ENCODE assay signal across 1 cellular context in the genomic region with DNA sequence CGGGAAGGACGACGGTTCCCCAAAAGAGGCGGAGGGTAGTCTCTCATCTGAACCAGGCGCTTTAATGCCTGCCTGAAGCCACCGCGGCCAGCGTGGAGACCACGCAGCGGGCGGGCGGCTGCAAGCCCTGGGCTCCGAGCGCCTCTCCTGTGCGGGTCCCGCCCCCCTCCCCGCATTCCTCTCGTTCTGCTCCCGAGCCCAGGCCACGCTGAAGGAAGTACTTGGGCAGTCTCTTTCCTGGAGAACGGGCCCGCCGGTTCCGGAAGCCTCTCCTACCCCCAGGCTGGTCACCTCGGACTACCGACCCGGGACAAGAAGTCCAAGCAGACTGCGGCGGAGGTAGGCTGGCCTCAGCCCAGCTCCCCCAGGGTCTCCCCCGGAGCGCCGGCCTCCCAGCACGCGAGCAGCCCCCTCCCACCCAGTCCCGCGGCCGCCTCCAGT.
TF ChIP-seq lines count a peak whose summit lies in the region.

No MANE protein-coding gene starts in this region.

TF ChIP-seq in HepG2, 621 proteins besides CTCF, POLR2A, EP300 and RAD21 (continues in another document):
- TF ChIP-seq ZNF530 (CRISPR knock-in tag; IDR thresholded peaks at IDR 0.05; ENCODE audit: low read depth) (no peak), ZNF430 (CRISPR knock-in tag; IDR thresholded peaks at IDR 0.05) (0 out of 2 replicates have a peak, but pooled peaks have one; percentile 9), ATF3 (CRISPR knock-in tag; IDR thresholded peaks at IDR 0.05) (no peak), HOXA7 (CRISPR knock-in tag; IDR thresholded peaks at IDR 0.05) (no peak), ZNF446 (CRISPR knock-in tag; IDR thresholded peaks at IDR 0.05) (0 out of 2 replicates have a peak, but pooled peaks have one; percentile 47), ZNF605 (CRISPR knock-in tag; IDR thresholded peaks at IDR 0.05) (no peak), ZNF383 (CRISPR knock-in tag; IDR thresholded peaks at IDR 0.05; ENCODE audit: borderline replicate concordance) (no peak), SPEN (CRISPR knock-in tag; IDR thresholded peaks at IDR 0.05; ENCODE audit: low read depth) (0 out of 2 replicates have a peak, but pooled peaks have one; percentile 2), TP53 (CRISPR knock-in tag; conservative IDR thresholded peaks at IDR 0.05) (no peak), ZNF768 (CRISPR knock-in tag; IDR thresholded peaks at IDR 0.05) (no peak), XRCC5 (optimal IDR thresholded peaks at IDR 0.05; ENCODE audit: low read length) (peak; percentile 15), HMG20B (CRISPR knock-in tag; conservative IDR thresholded peaks at IDR 0.05) (no peak), ETV5 (CRISPR knock-in tag; IDR thresholded peaks at IDR 0.05; ENCODE audit: borderline replicate concordance) (no peak), ZNF510 (CRISPR knock-in tag; IDR thresholded peaks at IDR 0.05; ENCODE audit: low read depth) (no peak), ZFP37 (CRISPR knock-in tag; IDR thresholded peaks at IDR 0.05; ENCODE audit: borderline replicate concordance) (no peak), TEAD2 (CRISPR knock-in tag; IDR thresholded peaks at IDR 0.05) (no peak), HOMEZ (CRISPR knock-in tag; IDR thresholded peaks at IDR 0.05; ENCODE audit: low read depth) (no peak), NONO (IDR thresholded peaks at IDR 0.05) (no peak), NONO (CRISPR knock-in tag; conservative IDR thresholded peaks at IDR 0.05) (no peak), SRSF9 (IDR thresholded peaks at IDR 0.05; ENCODE audit: borderline replicate concordance, insufficient read depth, low read depth, low read length, poor library complexity, severe bottlenecking) (no peak), ZNF275 (CRISPR knock-in tag; IDR thresholded peaks at IDR 0.05; ENCODE audit: borderline replicate concordance) (peak; percentile 40; the same call in 1 of the 2 replicates), ADNP (CRISPR knock-in tag; IDR thresholded peaks at IDR 0.05) (no peak), ZNF703 (CRISPR knock-in tag; IDR thresholded peaks at IDR 0.05; ENCODE audit: borderline replicate concordance) (peak; percentile 36; the same call in 1 of the 2 replicates), ZBTB7A (CRISPR knock-in tag; IDR thresholded peaks at IDR 0.05) (0 out of 2 replicates have a peak, but pooled peaks have one; percentile 32), ZNF274 (CRISPR knock-in tag; IDR thresholded peaks at IDR 0.05) (0 out of 2 replicates have a peak, but pooled peaks have one; percentile 14), ZNF782 (CRISPR knock-in tag; IDR thresholded peaks at IDR 0.05; ENCODE audit: borderline replicate concordance) (0 out of 2 replicates have a peak, but pooled peaks have one; percentile 61), ZNF230 (CRISPR knock-in tag; IDR thresholded peaks at IDR 0.05) (no peak), ZNF350 (CRISPR knock-in tag; IDR thresholded peaks at IDR 0.05; ENCODE audit: borderline replicate concordance, low read depth) (peak; percentile 44; the same call in 1 of the 2 replicates), ZNF224 (CRISPR knock-in tag; IDR thresholded peaks at IDR 0.05) (no peak), ZFY (CRISPR knock-in tag; IDR thresholded peaks at IDR 0.05) (peak; percentile 6; the same call in 1 of the 2 replicates), ARNTL (CRISPR knock-in tag; IDR thresholded peaks at IDR 0.05) (peak; percentile 34; the same call in 1 of the 2 replicates), ESRRA (CRISPR knock-in tag; IDR thresholded peaks at IDR 0.05; ENCODE audit: low read depth) (no peak)
- TF ChIP-seq, protein P1, sequence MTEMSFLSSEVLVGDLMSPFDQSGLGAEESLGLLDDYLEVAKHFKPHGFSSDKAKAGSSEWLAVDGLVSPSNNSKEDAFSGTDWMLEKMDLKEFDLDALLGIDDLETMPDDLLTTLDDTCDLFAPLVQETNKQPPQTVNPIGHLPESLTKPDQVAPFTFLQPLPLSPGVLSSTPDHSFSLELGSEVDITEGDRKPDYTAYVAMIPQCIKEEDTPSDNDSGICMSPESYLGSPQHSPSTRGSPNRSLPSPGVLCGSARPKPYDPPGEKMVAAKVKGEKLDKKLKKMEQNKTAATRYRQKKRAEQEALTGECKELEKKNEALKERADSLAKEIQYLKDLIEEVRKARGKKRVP (CRISPR knock-in tag; IDR thresholded peaks at IDR 0.05): no peak
- TF ChIP-seq, protein P2, sequence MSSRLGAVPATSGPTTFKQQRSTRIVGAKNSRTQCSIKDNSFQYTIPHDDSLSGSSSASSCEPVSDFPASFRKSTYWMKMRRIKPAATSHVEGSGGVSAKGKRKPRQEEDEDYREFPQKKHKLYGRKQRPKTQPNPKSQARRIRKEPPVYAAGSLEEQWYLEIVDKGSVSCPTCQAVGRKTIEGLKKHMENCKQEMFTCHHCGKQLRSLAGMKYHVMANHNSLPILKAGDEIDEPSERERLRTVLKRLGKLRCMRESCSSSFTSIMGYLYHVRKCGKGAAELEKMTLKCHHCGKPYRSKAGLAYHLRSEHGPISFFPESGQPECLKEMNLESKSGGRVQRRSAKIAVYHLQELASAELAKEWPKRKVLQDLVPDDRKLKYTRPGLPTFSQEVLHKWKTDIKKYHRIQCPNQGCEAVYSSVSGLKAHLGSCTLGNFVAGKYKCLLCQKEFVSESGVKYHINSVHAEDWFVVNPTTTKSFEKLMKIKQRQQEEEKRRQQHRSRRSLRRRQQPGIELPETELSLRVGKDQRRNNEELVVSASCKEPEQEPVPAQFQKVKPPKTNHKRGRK (CRISPR knock-in tag; IDR thresholded peaks at IDR 0.05): 0 out of 2 replicates have a peak, but pooled peaks have one; percentile 26
- TF ChIP-seq, protein P3, sequence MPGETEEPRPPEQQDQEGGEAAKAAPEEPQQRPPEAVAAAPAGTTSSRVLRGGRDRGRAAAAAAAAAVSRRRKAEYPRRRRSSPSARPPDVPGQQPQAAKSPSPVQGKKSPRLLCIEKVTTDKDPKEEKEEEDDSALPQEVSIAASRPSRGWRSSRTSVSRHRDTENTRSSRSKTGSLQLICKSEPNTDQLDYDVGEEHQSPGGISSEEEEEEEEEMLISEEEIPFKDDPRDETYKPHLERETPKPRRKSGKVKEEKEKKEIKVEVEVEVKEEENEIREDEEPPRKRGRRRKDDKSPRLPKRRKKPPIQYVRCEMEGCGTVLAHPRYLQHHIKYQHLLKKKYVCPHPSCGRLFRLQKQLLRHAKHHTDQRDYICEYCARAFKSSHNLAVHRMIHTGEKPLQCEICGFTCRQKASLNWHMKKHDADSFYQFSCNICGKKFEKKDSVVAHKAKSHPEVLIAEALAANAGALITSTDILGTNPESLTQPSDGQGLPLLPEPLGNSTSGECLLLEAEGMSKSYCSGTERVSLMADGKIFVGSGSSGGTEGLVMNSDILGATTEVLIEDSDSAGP (CRISPR knock-in tag; IDR thresholded peaks at IDR 0.05; ENCODE audit: borderline replicate concordance): 0 out of 2 replicates have a peak, but pooled peaks have one; percentile 4
- TF ChIP-seq, protein P4, sequence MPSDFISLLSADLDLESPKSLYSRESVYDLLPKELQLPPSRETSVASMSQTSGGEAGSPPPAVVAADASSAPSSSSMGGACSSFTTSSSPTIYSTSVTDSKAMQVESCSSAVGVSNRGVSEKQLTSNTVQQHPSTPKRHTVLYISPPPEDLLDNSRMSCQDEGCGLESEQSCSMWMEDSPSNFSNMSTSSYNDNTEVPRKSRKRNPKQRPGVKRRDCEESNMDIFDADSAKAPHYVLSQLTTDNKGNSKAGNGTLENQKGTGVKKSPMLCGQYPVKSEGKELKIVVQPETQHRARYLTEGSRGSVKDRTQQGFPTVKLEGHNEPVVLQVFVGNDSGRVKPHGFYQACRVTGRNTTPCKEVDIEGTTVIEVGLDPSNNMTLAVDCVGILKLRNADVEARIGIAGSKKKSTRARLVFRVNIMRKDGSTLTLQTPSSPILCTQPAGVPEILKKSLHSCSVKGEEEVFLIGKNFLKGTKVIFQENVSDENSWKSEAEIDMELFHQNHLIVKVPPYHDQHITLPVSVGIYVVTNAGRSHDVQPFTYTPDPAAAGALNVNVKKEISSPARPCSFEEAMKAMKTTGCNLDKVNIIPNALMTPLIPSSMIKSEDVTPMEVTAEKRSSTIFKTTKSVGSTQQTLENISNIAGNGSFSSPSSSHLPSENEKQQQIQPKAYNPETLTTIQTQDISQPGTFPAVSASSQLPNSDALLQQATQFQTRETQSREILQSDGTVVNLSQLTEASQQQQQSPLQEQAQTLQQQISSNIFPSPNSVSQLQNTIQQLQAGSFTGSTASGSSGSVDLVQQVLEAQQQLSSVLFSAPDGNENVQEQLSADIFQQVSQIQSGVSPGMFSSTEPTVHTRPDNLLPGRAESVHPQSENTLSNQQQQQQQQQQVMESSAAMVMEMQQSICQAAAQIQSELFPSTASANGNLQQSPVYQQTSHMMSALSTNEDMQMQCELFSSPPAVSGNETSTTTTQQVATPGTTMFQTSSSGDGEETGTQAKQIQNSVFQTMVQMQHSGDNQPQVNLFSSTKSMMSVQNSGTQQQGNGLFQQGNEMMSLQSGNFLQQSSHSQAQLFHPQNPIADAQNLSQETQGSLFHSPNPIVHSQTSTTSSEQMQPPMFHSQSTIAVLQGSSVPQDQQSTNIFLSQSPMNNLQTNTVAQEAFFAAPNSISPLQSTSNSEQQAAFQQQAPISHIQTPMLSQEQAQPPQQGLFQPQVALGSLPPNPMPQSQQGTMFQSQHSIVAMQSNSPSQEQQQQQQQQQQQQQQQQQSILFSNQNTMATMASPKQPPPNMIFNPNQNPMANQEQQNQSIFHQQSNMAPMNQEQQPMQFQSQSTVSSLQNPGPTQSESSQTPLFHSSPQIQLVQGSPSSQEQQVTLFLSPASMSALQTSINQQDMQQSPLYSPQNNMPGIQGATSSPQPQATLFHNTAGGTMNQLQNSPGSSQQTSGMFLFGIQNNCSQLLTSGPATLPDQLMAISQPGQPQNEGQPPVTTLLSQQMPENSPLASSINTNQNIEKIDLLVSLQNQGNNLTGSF (CRISPR knock-in tag; IDR thresholded peaks at IDR 0.05): no peak
- TF ChIP-seq, protein P5, sequence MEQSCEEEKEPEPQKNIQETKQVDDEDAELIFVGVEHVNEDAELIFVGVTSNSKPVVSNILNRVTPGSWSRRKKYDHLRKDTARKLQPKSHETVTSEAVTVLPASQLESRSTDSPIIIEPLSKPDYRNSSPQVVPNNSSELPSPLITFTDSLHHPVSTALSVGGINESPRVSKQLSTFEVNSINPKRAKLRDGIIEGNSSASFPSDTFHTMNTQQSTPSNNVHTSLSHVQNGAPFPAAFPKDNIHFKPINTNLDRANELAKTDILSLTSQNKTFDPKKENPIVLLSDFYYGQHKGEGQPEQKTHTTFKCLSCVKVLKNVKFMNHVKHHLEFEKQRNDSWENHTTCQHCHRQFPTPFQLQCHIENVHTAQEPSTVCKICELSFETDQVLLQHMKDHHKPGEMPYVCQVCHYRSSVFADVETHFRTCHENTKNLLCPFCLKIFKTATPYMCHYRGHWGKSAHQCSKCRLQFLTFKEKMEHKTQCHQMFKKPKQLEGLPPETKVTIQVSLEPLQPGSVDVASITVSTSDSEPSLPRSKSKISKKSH (CRISPR knock-in tag; IDR thresholded peaks at IDR 0.05; ENCODE audit: borderline replicate concordance): peak; percentile 42; the same call in 1 of the 2 replicates
- TF ChIP-seq, protein P6, sequence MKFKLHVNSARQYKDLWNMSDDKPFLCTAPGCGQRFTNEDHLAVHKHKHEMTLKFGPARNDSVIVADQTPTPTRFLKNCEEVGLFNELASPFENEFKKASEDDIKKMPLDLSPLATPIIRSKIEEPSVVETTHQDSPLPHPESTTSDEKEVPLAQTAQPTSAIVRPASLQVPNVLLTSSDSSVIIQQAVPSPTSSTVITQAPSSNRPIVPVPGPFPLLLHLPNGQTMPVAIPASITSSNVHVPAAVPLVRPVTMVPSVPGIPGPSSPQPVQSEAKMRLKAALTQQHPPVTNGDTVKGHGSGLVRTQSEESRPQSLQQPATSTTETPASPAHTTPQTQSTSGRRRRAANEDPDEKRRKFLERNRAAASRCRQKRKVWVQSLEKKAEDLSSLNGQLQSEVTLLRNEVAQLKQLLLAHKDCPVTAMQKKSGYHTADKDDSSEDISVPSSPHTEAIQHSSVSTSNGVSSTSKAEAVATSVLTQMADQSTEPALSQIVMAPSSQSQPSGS (CRISPR knock-in tag; IDR thresholded peaks at IDR 0.05): no peak
- TF ChIP-seq, protein P7, sequence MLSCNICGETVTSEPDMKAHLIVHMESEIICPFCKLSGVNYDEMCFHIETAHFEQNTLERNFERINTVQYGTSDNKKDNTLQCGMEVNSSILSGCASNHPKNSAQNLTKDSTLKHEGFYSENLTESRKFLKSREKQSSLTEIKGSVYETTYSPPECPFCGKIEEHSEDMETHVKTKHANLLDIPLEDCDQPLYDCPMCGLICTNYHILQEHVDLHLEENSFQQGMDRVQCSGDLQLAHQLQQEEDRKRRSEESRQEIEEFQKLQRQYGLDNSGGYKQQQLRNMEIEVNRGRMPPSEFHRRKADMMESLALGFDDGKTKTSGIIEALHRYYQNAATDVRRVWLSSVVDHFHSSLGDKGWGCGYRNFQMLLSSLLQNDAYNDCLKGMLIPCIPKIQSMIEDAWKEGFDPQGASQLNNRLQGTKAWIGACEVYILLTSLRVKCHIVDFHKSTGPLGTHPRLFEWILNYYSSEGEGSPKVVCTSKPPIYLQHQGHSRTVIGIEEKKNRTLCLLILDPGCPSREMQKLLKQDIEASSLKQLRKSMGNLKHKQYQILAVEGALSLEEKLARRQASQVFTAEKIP (CRISPR knock-in tag; IDR thresholded peaks at IDR 0.05; ENCODE audit: borderline replicate concordance): no peak
